In the genomic region with DNA sequence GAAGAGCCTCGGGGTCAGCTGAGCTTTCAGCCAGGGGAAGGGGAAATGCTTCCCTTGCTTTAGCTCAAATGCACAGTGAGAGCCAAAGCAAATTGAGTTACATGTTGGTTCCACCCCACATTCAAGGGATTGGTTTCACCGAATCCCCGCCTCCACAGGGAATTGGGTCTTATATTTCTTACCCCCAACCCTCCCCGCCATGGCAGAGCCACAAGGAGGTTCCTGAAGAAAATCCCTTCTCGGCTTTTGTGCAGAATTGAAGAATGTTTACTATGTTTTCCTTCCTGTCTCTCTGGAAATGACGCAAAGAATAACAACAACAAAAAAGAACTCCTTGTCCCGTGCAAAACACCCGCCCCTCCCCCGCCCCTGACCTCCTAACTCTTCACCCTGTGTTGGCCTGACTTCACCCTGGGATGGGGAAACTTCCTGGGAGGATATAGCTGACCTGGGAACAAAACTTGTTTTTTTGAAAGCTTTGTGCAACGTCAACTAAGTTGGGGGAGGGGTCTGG, we compare ENCODE assay signal across 9 cellular contexts. TPM values are rescaled to one million over a fixed set of nuclear protein-coding genes. Genes with fewer than 3 reads are reported as not detected.
DNase-seq lines count a peak whose midpoint lies in the region; ATAC-seq and TF ChIP-seq lines count a peak whose summit lies in the region.
"Had no signal": no experiment of that assay in that cellular context is flagged by ENCODE, and none has a peak within 500 bp of the region (broad histone marks: within the 10 kb centered on the region; RNA-seq: fewer than 3 reads in every experiment).

No MANE protein-coding gene starts in this region.

- H3K27me3 ChIP-seq in gastroesophageal sphincter = no peaks in the 10 kb centered on the region

- H3K9me3 Mint-ChIP-seq in WTC11 = peaks cover 19% of the 10 kb centered on the region
- H3K9me3 Mint-ChIP-seq in neural crest cell = peaks cover 6% of the 10 kb centered on the region
- H3K9me3 Mint-ChIP-seq in stimulated activated naive CD8-positive, alpha-beta T cell treated with anti-CD3 and anti-CD28 coated beads, Interleukin-15, amount 100 ng/mL, for 72 hours = peaks cover 0 to 7% of the 10 kb centered on the region in 2 donors

- peak overlapping the region; percentile 27 to 33 for H3K4me3 ChIP-seq in gastroesophageal sphincter

- DNase-seq in WTC11 (ENCODE audit: low spot score) = no peak
- DNase-seq in neural crest cell (ENCODE audit: low read depth, low spot score) = no peak
- DNase-seq in ureter (ENCODE audit: low spot score) = peak; percentile 65
- no peak for DNase-seq in NCI-H1436 (lab: John Stamatoyannopoulos, UW)
- no peak for DNase-seq in stimulated activated naive CD8-positive, alpha-beta T cell treated with anti-CD3 and anti-CD28 coated beads, Interleukin-15, amount 100 ng/mL, for 72 hours
- DNase-seq: activated CD4-positive, CD25-positive, alpha-beta regulatory T cell treated with anti-CD3 and anti-CD28 coated beads, Interleukin-2, amount 50 U/mL, for 72 hours; NCI-H524 had no signal

- peak; percentile 72 for ATAC-seq in WTC11
- peak; percentile 92 for ATAC-seq in gastroesophageal sphincter
- ATAC-seq in HG03025 (IDR thresholded peaks at IDR 0.05; ENCODE audit: low FRiP score, unreplicated experiment) = no peak
- ATAC-seq in stimulated activated naive CD8-positive, alpha-beta T cell treated with anti-CD3 and anti-CD28 coated beads, Interleukin-15, amount 100 ng/mL, for 72 hours = no peak

- peaks cover 0 to 11% (median 0%) of the 10 kb centered on the region in 3 donors for H3K9me3 ChIP-seq in gastroesophageal sphincter

- H3K4me3 Mint-ChIP-seq in WTC11 (peak overlapping the region; percentile 51), neural crest cell (peak overlapping the region; percentile 61)
- H3K4me3 Mint-ChIP-seq in stimulated activated naive CD8-positive, alpha-beta T cell treated with anti-CD3 and anti-CD28 coated beads, Interleukin-15, amount 100 ng/mL, for 72 hours = no peak overlapping the region

- WGBS in gastroesophageal sphincter (ENCODE audit: low coverage in 1 of 2), 2 donors = 23 to 41% methylated on average over 5 to 10 of the region's 10 CpGs

- peaks cover 9% of the 10 kb centered on the region; the same call in 1 of the 2 replicates for H3K36me3 Mint-ChIP-seq in WTC11
- peaks cover 2% of the 10 kb centered on the region for H3K36me3 Mint-ChIP-seq in neural crest cell (ENCODE audit: low read depth)

- CTCF ChIA-PET in WTC11 (lab: Charles Lee) = interaction anchor here (0.6 to 3.0 kb wide), 19 partner anchors 10 to 291 kb away, joined by 3 to 30 read pairs (median 5); partner anchors contain the start of gene CIPC

- H3K27ac Mint-ChIP-seq in WTC11 (peak overlapping the region; percentile 93), neural crest cell (ENCODE audit: unreplicated experiment) (peak overlapping the region; percentile 95)
- H3K27ac Mint-ChIP-seq in stimulated activated naive CD8-positive, alpha-beta T cell treated with anti-CD3 and anti-CD28 coated beads, Interleukin-15, amount 100 ng/mL, for 72 hours = no peak overlapping the region

- H3K27me3 Mint-ChIP-seq in WTC11 (ENCODE audit: low read depth) = no peaks in the 10 kb centered on the region
- H3K27me3 Mint-ChIP-seq in neural crest cell (ENCODE audit: low read depth) = no peaks in the 10 kb centered on the region
- H3K27me3 Mint-ChIP-seq in stimulated activated naive CD8-positive, alpha-beta T cell treated with anti-CD3 and anti-CD28 coated beads, Interleukin-15, amount 100 ng/mL, for 72 hours = no peaks in the 10 kb centered on the region

- no peaks in the 10 kb centered on the region for H3K36me3 ChIP-seq in gastroesophageal sphincter

- H3K4me1 ChIP-seq in gastroesophageal sphincter = peaks cover 0 to 10% (median 7%) of the 10 kb centered on the region in 3 donors

- TF ChIP-seq POLR2A in gastroesophageal sphincter (IDR thresholded peaks at IDR 0.05) = peak; percentile 24 to 33

- H3K4me1 Mint-ChIP-seq in WTC11 (peaks cover 31% of the 10 kb centered on the region), neural crest cell (peaks cover 41% of the 10 kb centered on the region)
- no peaks in the 10 kb centered on the region for H3K4me1 Mint-ChIP-seq in stimulated activated naive CD8-positive, alpha-beta T cell treated with anti-CD3 and anti-CD28 coated beads, Interleukin-15, amount 100 ng/mL, for 72 hours

- TF ChIP-seq CTCF in WTC11 (IDR thresholded peaks at IDR 0.05) = no peak
- TF ChIP-seq CTCF in gastroesophageal sphincter (IDR thresholded peaks at IDR 0.05) = no peak
- no peak for TF ChIP-seq CTCF in neural crest cell (conservative IDR thresholded peaks at IDR 0.05)

- POLR2A ChIA-PET in WTC11 (lab: Charles Lee) = interaction anchor here (0.7 to 2.3 kb wide), 5 partner anchors 9 to 22 kb away, joined by 5 to 6 read pairs (median 6); partner anchors contain the start of gene CIPC

- H3K27ac ChIP-seq in gastroesophageal sphincter = peak overlapping the region; percentile 51 to 83 (median 82)

- TF ChIP-seq EP300 in gastroesophageal sphincter (IDR thresholded peaks at IDR 0.05) = peak; percentile 45

TF ChIP-seq in WTC11, 78 proteins besides CTCF, POLR2A, EP300 and RAD21:
- no peak for TF ChIP-seq SMAD3 (CRISPR knock-in tag; IDR thresholded peaks at IDR 0.05; ENCODE audit: borderline replicate concordance)
- TF ChIP-seq ATF1 (CRISPR knock-in tag; IDR thresholded peaks at IDR 0.05) = no peak
- TF ChIP-seq NFYB (CRISPR knock-in tag; conservative IDR thresholded peaks at IDR 0.05; ENCODE audit: low read depth) = no peak
- TF ChIP-seq, protein P1, sequence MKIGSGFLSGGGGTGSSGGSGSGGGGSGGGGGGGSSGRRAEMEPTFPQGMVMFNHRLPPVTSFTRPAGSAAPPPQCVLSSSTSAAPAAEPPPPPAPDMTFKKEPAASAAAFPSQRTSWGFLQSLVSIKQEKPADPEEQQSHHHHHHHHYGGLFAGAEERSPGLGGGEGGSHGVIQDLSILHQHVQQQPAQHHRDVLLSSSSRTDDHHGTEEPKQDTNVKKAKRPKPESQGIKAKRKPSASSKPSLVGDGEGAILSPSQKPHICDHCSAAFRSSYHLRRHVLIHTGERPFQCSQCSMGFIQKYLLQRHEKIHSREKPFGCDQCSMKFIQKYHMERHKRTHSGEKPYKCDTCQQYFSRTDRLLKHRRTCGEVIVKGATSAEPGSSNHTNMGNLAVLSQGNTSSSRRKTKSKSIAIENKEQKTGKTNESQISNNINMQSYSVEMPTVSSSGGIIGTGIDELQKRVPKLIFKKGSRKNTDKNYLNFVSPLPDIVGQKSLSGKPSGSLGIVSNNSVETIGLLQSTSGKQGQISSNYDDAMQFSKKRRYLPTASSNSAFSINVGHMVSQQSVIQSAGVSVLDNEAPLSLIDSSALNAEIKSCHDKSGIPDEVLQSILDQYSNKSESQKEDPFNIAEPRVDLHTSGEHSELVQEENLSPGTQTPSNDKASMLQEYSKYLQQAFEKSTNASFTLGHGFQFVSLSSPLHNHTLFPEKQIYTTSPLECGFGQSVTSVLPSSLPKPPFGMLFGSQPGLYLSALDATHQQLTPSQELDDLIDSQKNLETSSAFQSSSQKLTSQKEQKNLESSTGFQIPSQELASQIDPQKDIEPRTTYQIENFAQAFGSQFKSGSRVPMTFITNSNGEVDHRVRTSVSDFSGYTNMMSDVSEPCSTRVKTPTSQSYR (CRISPR knock-in tag; IDR thresholded peaks at IDR 0.05) = peak; percentile 62; the same call in 1 of the 2 replicates
- TF ChIP-seq EMX1 (CRISPR knock-in tag; IDR thresholded peaks at IDR 0.05) = no peak
- no peak for TF ChIP-seq ZNF219 (CRISPR knock-in tag; IDR thresholded peaks at IDR 0.05; ENCODE audit: borderline replicate concordance)
- no peak for TF ChIP-seq ZNF671 (CRISPR knock-in tag; IDR thresholded peaks at IDR 0.05)
- no peak for TF ChIP-seq E2F4 (CRISPR knock-in tag; IDR thresholded peaks at IDR 0.05; ENCODE audit: borderline replicate concordance, low read depth)
- no peak for TF ChIP-seq IRF2 (CRISPR knock-in tag; IDR thresholded peaks at IDR 0.05; ENCODE audit: borderline replicate concordance, low read depth)
- no peak for TF ChIP-seq TEAD1 (CRISPR knock-in tag; IDR thresholded peaks at IDR 0.05)
- TF ChIP-seq FOXK1 (CRISPR knock-in tag; IDR thresholded peaks at IDR 0.05) = 0 out of 2 replicates have a peak, but pooled peaks have one; percentile 19
- no peak for TF ChIP-seq CREB1 (CRISPR knock-in tag; IDR thresholded peaks at IDR 0.05)
- TF ChIP-seq SMAD4 (CRISPR knock-in tag; IDR thresholded peaks at IDR 0.05) = no peak
- TF ChIP-seq SOX15 (CRISPR knock-in tag; IDR thresholded peaks at IDR 0.05) = no peak

RNA-seq across cellular contexts. Expression of gene CIPC, which starts 21.9 kb away (rescaled TPM):
- 22.5 to 25.4 TPM (median 24.2 TPM) in 3 replicates for total RNA-seq in WTC11 (2021)
- total RNA-seq in gastroesophageal sphincter = 10 to 100 TPM; 49.0 to 74.1 (median 60.4) TPM
- 28.7 and 29.8 TPM in 2 replicates for total RNA-seq in neural crest cell
- total RNA-seq in ureter = 39.5 TPM

RNA-seq across cellular contexts. Expression of gene IRF2BPL, which starts 47.7 kb away (rescaled TPM):
- total RNA-seq in WTC11 (2021) (106 to 126 TPM (median 110 TPM) in 3 replicates), gastroesophageal sphincter (10 to 100 TPM; 53.7 to 75.6 (median 59.9) TPM), neural crest cell (42.6 and 43.6 TPM in 2 replicates), ureter (77.2 TPM)

Comparison
In these comparisons a context has a peak if more than half of its experiments do, and no peak if none do; other contexts are left out.
1. ATAC-seq: peak in WTC11 (single experiment) and gastroesophageal sphincter (single experiment); none in HG03025 (single experiment) and stimulated activated naive CD8-positive, alpha-beta T cell treated with anti-CD3 and anti-CD28 coated beads, Interleukin-15, amount 100 ng/mL, for 72 hours (single experiment).
2. H3K27ac Mint-ChIP-seq: peak in WTC11 (single experiment) and neural crest cell (single experiment); none in stimulated activated naive CD8-positive, alpha-beta T cell treated with anti-CD3 and anti-CD28 coated beads, Interleukin-15, amount 100 ng/mL, for 72 hours (0 of 2).
3. H3K4me3 Mint-ChIP-seq: peak in WTC11 (single experiment) and neural crest cell (single experiment); none in stimulated activated naive CD8-positive, alpha-beta T cell treated with anti-CD3 and anti-CD28 coated beads, Interleukin-15, amount 100 ng/mL, for 72 hours (0 of 2).